Comparison of ENCODE assay signal across 12 cellular contexts in the genomic region with DNA sequence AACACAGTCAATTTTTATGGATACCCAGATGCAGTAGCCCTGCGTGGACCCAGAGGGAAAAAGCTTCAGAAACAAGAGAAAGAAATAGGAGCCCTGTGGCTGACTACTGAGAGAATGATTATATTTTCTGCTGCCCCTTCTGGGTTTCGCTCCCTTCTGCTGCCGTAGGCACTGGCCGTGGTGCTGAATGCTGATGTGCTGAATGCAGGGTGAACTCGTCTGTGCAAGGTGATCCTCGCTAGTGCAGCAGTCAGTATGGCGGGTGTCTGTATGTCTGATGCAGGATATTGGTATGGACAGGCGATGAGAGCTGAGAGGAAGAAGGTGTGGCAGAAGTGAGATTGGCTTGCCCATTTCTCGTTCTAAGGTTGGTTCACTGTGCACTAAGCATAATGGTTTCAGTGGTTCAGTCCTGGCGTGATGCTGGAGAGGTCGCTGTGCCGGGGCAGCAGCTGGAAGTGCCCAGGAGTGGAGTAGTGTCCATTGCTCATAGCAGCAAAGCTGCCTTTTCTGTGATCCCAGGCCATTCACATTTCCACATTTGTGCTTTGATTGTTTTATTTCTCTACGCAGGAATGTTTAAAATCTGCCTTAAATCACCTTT.
DNase-seq lines count a peak whose midpoint lies in the region; ATAC-seq and TF ChIP-seq lines count a peak whose summit lies in the region.
"Had no signal": no experiment of that assay in that cellular context is flagged by ENCODE, and none has a peak within 500 bp of the region (broad histone marks: within the 10 kb centered on the region; RNA-seq: fewer than 3 reads in every experiment).

No MANE protein-coding gene starts in this region.

- no peak for TF ChIP-seq CTCF in gastrocnemius medialis (IDR thresholded peaks at IDR 0.05 in 4 of 5, conservative IDR thresholded peaks at IDR 0.05 in 1 of 5)

- POLR2A ChIA-PET in activated CD4-positive, alpha-beta memory T cell treated with anti-CD3 and anti-CD28 coated beads for 36 hours (lab: Charles Lee): no interaction called here

- in situ Hi-C loops in ACHN (cut with HindIII; ENCODE audit: low pct_ligation_motif_present, low pct_unique_long_range_greater_than_20kb, low sequenced_read_pairs) (no loop called here), gastrocnemius medialis (cut with MboI; ENCODE audit: low sequenced_read_pairs in 4 of 4) (no loop called here)

- H3K4me3 ChIP-seq in gastrocnemius medialis: no peak overlapping the region

- no peak overlapping the region for H3K27ac Mint-ChIP-seq in activated CD4-positive, alpha-beta memory T cell treated with anti-CD3 and anti-CD28 coated beads for 36 hours
- H3K27ac Mint-ChIP-seq: stimulated activated effector memory CD8-positive, alpha-beta T cell treated with anti-CD3 and anti-CD28 coated beads, Interleukin-12 subunit alpha, Interleukin-12 subunit beta, amount 100 ng/mL, for 72 hours had no signal

- no peaks in the 10 kb centered on the region for H3K36me3 ChIP-seq in gastrocnemius medialis

- peaks cover 8% of the 10 kb centered on the region for H3K27me3 Mint-ChIP-seq in activated CD4-positive, alpha-beta memory T cell treated with anti-CD3 and anti-CD28 coated beads for 36 hours

- H3K9me3 Mint-ChIP-seq in activated CD4-positive, alpha-beta memory T cell treated with anti-CD3 and anti-CD28 coated beads for 36 hours: no peaks in the 10 kb centered on the region
- H3K9me3 Mint-ChIP-seq: stimulated activated effector memory CD8-positive, alpha-beta T cell treated with anti-CD3 and anti-CD28 coated beads, Interleukin-12 subunit alpha, Interleukin-12 subunit beta, amount 100 ng/mL, for 72 hours had no signal

- H3K27me3 ChIP-seq in gastrocnemius medialis: no peaks in the 10 kb centered on the region

- CTCF ChIA-PET in activated CD4-positive, alpha-beta memory T cell treated with anti-CD3 and anti-CD28 coated beads for 36 hours (lab: Charles Lee): no interaction called here

- no peaks in the 10 kb centered on the region for H3K4me1 ChIP-seq in gastrocnemius medialis

- H3K4me3 Mint-ChIP-seq in activated CD4-positive, alpha-beta memory T cell treated with anti-CD3 and anti-CD28 coated beads for 36 hours: no peak overlapping the region
- H3K4me3 Mint-ChIP-seq: stimulated activated effector memory CD8-positive, alpha-beta T cell treated with anti-CD3 and anti-CD28 coated beads, Interleukin-12 subunit alpha, Interleukin-12 subunit beta, amount 100 ng/mL, for 72 hours had no signal

- no peak for ATAC-seq in gastrocnemius medialis
- ATAC-seq: stimulated activated effector memory CD8-positive, alpha-beta T cell treated with anti-CD3 and anti-CD28 coated beads, Interleukin-12 subunit alpha, Interleukin-12 subunit beta, amount 100 ng/mL, for 72 hours had no signal

- DNase-seq in ACHN: peak; percentile 59
- peak; percentile 16 for DNase-seq in HK-2 (ENCODE audit: unreplicated experiment)
- DNase-seq in activated CD4-positive, alpha-beta memory T cell treated with anti-CD3 and anti-CD28 coated beads for 36 hours: peak; percentile 22
- peak; percentile 15 for DNase-seq in hepatic stellate cell (ENCODE audit: low spot score)
- no peak for DNase-seq in NCI-H1694 treated with DMSO at 0.1 percent for 48 hours (lab: John Stamatoyannopoulos, UW)
- DNase-seq in NCI-H774 (lab: John Stamatoyannopoulos, UW): no peak
- no peak for DNase-seq in stimulated activated CD8-positive, alpha-beta memory T cell treated with anti-CD3 and anti-CD28 coated beads, Interleukin-4, amount 100 ng/mL, for 48 hours
- no peak for DNase-seq in gastrocnemius medialis
- DNase-seq: DMS79 treated with DMSO at 0.1 percent for 48 hours; effector CD8-positive, alpha-beta T cell; NCI-H1436 treated with DMSO at 0.1 percent for 48 hours had no signal

- no peak for TF ChIP-seq POLR2A in gastrocnemius medialis (IDR thresholded peaks at IDR 0.05)

- no peak overlapping the region for H3K27ac ChIP-seq in gastrocnemius medialis

- intact Hi-C loops in activated CD4-positive, alpha-beta memory T cell treated with anti-CD3 and anti-CD28 coated beads for 36 hours (cut with micrococcal nuclease): no loop called here
- intact Hi-C loops in gastrocnemius medialis (cut with DNase I; ENCODE audit: low total_unique reads): no loop called here

- H3K36me3 Mint-ChIP-seq in activated CD4-positive, alpha-beta memory T cell treated with anti-CD3 and anti-CD28 coated beads for 36 hours: no peaks in the 10 kb centered on the region
- H3K36me3 Mint-ChIP-seq: stimulated activated effector memory CD8-positive, alpha-beta T cell treated with anti-CD3 and anti-CD28 coated beads, Interleukin-12 subunit alpha, Interleukin-12 subunit beta, amount 100 ng/mL, for 72 hours had no signal

- no peaks in the 10 kb centered on the region for H3K4me1 Mint-ChIP-seq in activated CD4-positive, alpha-beta memory T cell treated with anti-CD3 and anti-CD28 coated beads for 36 hours (ENCODE audit: low read depth)
- H3K4me1 Mint-ChIP-seq: stimulated activated effector memory CD8-positive, alpha-beta T cell treated with anti-CD3 and anti-CD28 coated beads, Interleukin-12 subunit alpha, Interleukin-12 subunit beta, amount 100 ng/mL, for 72 hours had no signal

- no peaks in the 10 kb centered on the region for H3K9me3 ChIP-seq in gastrocnemius medialis

Comparison
In these comparisons a context has a peak if more than half of its experiments do, and no peak if none do; other contexts are left out.
1. DNase-seq: peak in ACHN (single experiment), HK-2 (single experiment), activated CD4-positive, alpha-beta memory T cell treated with anti-CD3 and anti-CD28 coated beads for 36 hours (single experiment) and hepatic stellate cell (single experiment); none in NCI-H1694 treated with DMSO at 0.1 percent for 48 hours (single experiment), NCI-H774 (single experiment), stimulated activated CD8-positive, alpha-beta memory T cell treated with anti-CD3 and anti-CD28 coated beads, Interleukin-4, amount 100 ng/mL, for 48 hours (single experiment) and gastrocnemius medialis (0 of 2).